Comparison of ENCODE assay signal across 8 cellular contexts in the genomic region with DNA sequence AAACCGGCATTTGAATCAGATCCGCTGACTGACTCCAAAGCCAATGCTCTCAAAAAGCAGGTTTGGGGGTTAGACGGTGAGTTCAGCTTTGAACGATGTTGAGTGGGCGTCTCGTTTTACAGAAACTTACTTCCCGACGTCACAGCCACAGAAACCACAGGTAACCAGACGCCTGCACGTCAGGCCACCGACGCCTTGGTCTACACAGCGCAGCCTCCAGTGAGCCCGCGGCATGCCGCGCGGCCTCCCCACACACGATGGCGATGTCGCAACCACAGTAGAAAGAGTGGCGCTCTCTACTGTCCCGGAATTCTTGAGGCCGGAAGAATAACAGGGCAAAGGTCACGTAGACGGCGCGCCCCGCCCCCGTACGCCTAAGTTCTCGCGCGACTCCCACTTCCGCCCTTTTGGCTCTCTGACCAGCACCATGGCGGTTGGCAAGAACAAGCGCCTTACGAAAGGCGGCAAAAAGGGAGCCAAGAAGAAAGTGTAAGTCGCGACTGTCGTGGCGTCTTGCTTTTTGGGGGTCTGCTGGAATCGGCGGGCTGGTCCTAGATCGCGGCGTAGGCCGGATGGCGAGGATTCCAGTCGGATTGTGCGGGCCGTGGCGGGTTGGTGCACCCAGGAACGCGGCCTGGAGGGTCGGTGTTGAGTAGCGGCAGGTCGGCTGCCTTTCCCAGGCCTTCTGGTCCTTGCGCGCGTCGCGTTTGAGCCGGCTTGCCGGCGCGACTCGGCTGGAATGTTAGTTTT. TPM values are rescaled to one million over a fixed set of nuclear protein-coding genes. Genes with fewer than 3 reads are reported as not detected.
DNase-seq lines count a peak whose midpoint lies in the region; TF ChIP-seq lines count a peak whose summit lies in the region.

RPS3A (plus strand) TSS at position 403 of the 750 bp plus-strand sequence; CDS start at position 428, 25 bp downstream.

- TF ChIP-seq CTCF in GM20000 (IDR thresholded peaks at IDR 0.05; ENCODE audit: extremely low read depth, missing control alignments): peak; percentile 97

- DNase-seq in COR-L47 (lab: John Stamatoyannopoulos, UW) (peak; percentile 97), GM20000 (ENCODE audit: low spot score) (peak; percentile 88), HT1080 (ENCODE audit: low read depth) (peak; percentile 98), NOMO-1 treated with DMSO at 0.1 percent for 48 hours (lab: John Stamatoyannopoulos, UW; ENCODE audit: unreplicated experiment) (peak; percentile 93), mesenteric fat pad (ENCODE audit: low spot score) (peak; percentile 97)
- DNase-seq in activated CD8-positive, alpha-beta memory T cell treated with anti-CD3 and anti-CD28 coated beads for 48 hours (ENCODE audit: low read depth in 2 of 3, low spot score in 2 of 3): peak; percentile 96 to 99 (median 98)
- peak; percentile 93 to 97 for DNase-seq in stimulated activated CD8-positive, alpha-beta memory T cell treated with anti-CD3 and anti-CD28 coated beads, Interleukin-15, amount 100 ng/mL, for 4 hours (ENCODE audit: low read depth in 2 of 2)

- H3K9me3 ChIP-seq in endocrine pancreas (ENCODE audit: control insufficient read depth, low read length): no peaks in the 10 kb centered on the region

- H3K36me3 ChIP-seq in endocrine pancreas (ENCODE audit: control insufficient read depth, insufficient read depth, low read length): peaks cover 5% of the 10 kb centered on the region

- H3K4me3 ChIP-seq in endocrine pancreas (ENCODE audit: control insufficient read depth, insufficient read depth, low read length): peak within 1 kb of the TSS; percentile 100

- H3K27me3 ChIP-seq in endocrine pancreas (ENCODE audit: control insufficient read depth, insufficient read depth, low read length): no peaks in the 10 kb centered on the region

- H3K4me1 ChIP-seq in endocrine pancreas (ENCODE audit: control insufficient read depth, insufficient read depth, low read length): peaks cover 10% of the 10 kb centered on the region

- peak within 1 kb of the TSS; percentile 100 for H3K9ac ChIP-seq in endocrine pancreas (ENCODE audit: control insufficient read depth, insufficient read depth, low read length)

RNA-seq across cellular contexts. Expression of gene RPS3A, which starts in this region (rescaled TPM):
- total RNA-seq in HT1080 (2014; rRNA removed; shearing (Covaris generic)): 2,043 and 2,904 TPM in 2 replicates
- 4,789 and 5,467 TPM in 2 replicates for polyA plus RNA-seq in HT1080 (2015; cell fraction: cytosol; rRNA removed)
- polyA plus RNA-seq in HT1080 (2015; cell fraction: nucleus; rRNA removed): 1,082 and 1,303 TPM in 2 replicates
- 1,312 TPM for total RNA-seq in mesenteric fat pad

Comparison
In these comparisons a context has a peak if more than half of its experiments do, and no peak if none do; other contexts are left out.
1. Peak in every context shown above with its lines: DNase-seq and H3K4me3 ChIP-seq.